17 cellular contexts compared by ENCODE assay signal in genomic region chr14:64930085-64930843, GRCh38. TPM values are rescaled to one million over a fixed set of nuclear protein-coding genes. Genes with fewer than 3 reads are reported as not detected.
DNase-seq lines count a peak whose midpoint lies in the region; ATAC-seq, FAIRE-seq and TF ChIP-seq lines count a peak whose summit lies in the region.
"Had no signal": no experiment of that assay in that cellular context is flagged by ENCODE, and none has a peak within 500 bp of the region (broad histone marks: within the 10 kb centered on the region; RNA-seq: fewer than 3 reads in every experiment).

No MANE protein-coding gene starts in this region.

- no peaks in the 10 kb centered on the region; the same call in none of the 2 replicates for H4K20me1 ChIP-seq in IMR-90 (ENCODE audit: insufficient read depth, low read length)
- no peaks in the 10 kb centered on the region for H4K20me1 ChIP-seq in GM23338 (replicated peaks; ENCODE audit: insufficient read depth)

- H4K8ac ChIP-seq in IMR-90 (ENCODE audit: low read depth in 2 of 2, low read length in 2 of 2), result no peak overlapping the region

- in situ Hi-C loops in IMR-90 (cut with MboI; ENCODE audit: low sequenced_read_pairs), result no loop called here

- no peaks in the 10 kb centered on the region for H3K9me2 ChIP-seq in GM23338 (ENCODE audit: insufficient read depth)

- dilution Hi-C loops in IMR-90 (cut with HindIII; ENCODE audit: low sequenced_read_pairs, unreplicated experiment), result no loop called here

- H2BK5ac ChIP-seq in IMR-90 (ENCODE audit: low read depth, low read length, poor library complexity, severe bottlenecking), result no peak overlapping the region

- H2AK5ac ChIP-seq in IMR-90 (ENCODE audit: low read depth, low read length), result no peak overlapping the region

- peaks cover 18% of the 10 kb centered on the region; the same call in 2 of the 3 replicates for H3K36me3 Mint-ChIP-seq in GM23338 (ENCODE audit: low read depth)

- no peaks in the 10 kb centered on the region for H3K4me1 Mint-ChIP-seq in GM23338

- H3K4me2 ChIP-seq in IMR-90 (ENCODE audit: low read depth, low read length) (no peak overlapping the region), GM23338 (no peak overlapping the region)

- no peak overlapping the region; the same call in 1 of the 2 replicates for H3K18ac ChIP-seq in IMR-90 (ENCODE audit: low read depth, low read length)

- intact Hi-C loops in IMR-90 (cut with micrococcal nuclease), result no loop called here

- H3K4me3 Mint-ChIP-seq in GM23338, result no peak overlapping the region
- H3K4me3 Mint-ChIP-seq: activated T-cell treated with anti-CD3 and anti-CD28 coated beads, Interleukin-2, amount 50 U/mL, for 4 hours; stimulated activated memory B cell treated with anti-CD40 and anti-IgM and Interleukin-4, amounts not matched to agents 10 μg/mL and 1 μg/mL and 100 μg/mL, for 72 hours had no signal

- FAIRE-seq in small intestine (lab: Jason Lieb, UNC), result no peak

- peak; percentile 5 for DNase-seq in AG09319 (ENCODE audit: extremely low read depth, low read depth)
- peak; percentile 33 for DNase-seq in IMR-90
- peak; percentile 17 for DNase-seq in fibroblast of peridontal ligament (ENCODE audit: extremely low read depth)
- DNase-seq in GM23338 (ENCODE audit: low spot score), result no peak
- no peak for DNase-seq in ureter (ENCODE audit: low spot score)
- DNase-seq in putamen (ENCODE audit: low spot score), result no peak
- no peak for DNase-seq in small intestine
- DNase-seq: activated T-cell treated with anti-CD3 and anti-CD28 coated beads, Interleukin-2, amount 50 U/mL, for 4 hours; EL; Karpas-422; NCI-H524 treated with DMSO at 0.1 percent for 48 hours; RPMI8226; stimulated activated CD4-positive, alpha-beta T cell treated with anti-CD3 and anti-CD28 coated beads, Interleukin-4, amount 100 ng/mL, for 1 hour had no signal

- no peak overlapping the region for H3K14ac ChIP-seq in IMR-90 (replicated peaks; ENCODE audit: low read depth, low read length)

- peaks cover 17 to 18% of the 10 kb centered on the region in 2 experiments for H3K79me1 ChIP-seq in IMR-90 (ENCODE audit: low read depth in 1 of 2, low read length in 2 of 2)

- H4K5ac ChIP-seq in IMR-90 (ENCODE audit: low read depth, low read length), result no peak overlapping the region

- TF ChIP-seq RAD21 in IMR-90 (IDR thresholded peaks at IDR 0.05; ENCODE audit: low read length), result no peak

- no peak overlapping the region for H3K27ac Mint-ChIP-seq in GM23338

- H3K56ac ChIP-seq in IMR-90 (ENCODE audit: extremely low read depth, insufficient read depth, low read length), result no peak overlapping the region

- no peak overlapping the region for H2BK120ac ChIP-seq in IMR-90 (ENCODE audit: low read depth, low read length)

- no peak overlapping the region for H2AFZ ChIP-seq in IMR-90 (replicated peaks; ENCODE audit: low read length, poor library complexity)
- H2AFZ ChIP-seq in GM23338, result no peak overlapping the region

- no peak overlapping the region for H3K9ac ChIP-seq in IMR-90 (ENCODE audit: low read depth, low read length)

- no peaks in the 10 kb centered on the region for H3K9me3 Mint-ChIP-seq in GM23338
- H3K9me3 Mint-ChIP-seq: activated T-cell treated with anti-CD3 and anti-CD28 coated beads, Interleukin-2, amount 50 U/mL, for 4 hours; stimulated activated memory B cell treated with anti-CD40 and anti-IgM and Interleukin-4, amounts not matched to agents 10 μg/mL and 1 μg/mL and 100 μg/mL, for 72 hours had no signal

- no TSS peak for BruUV-seq in IMR-90 (replicated peaks; lab: Mats Ljungman, UMichigan)

- CTCF ChIA-PET in IMR-90 (lab: Yijun Ruan, JAX), result no interaction called here

- H3K23ac ChIP-seq in IMR-90 (ENCODE audit: low read depth, low read length), result no peak overlapping the region

- POLR2A ChIA-PET in IMR-90 (lab: Charles Lee; ENCODE audit: unreplicated experiment), result no interaction called here

- H3K27ac ChIP-seq in IMR-90 (ENCODE audit: insufficient read depth, low read length), result no peak overlapping the region
- peak overlapping the region; percentile 34 for H3K27ac ChIP-seq in muscle layer of duodenum (ENCODE audit: low read length)
- H3K27ac ChIP-seq in GM23338 (ENCODE audit: low read depth), result no peak overlapping the region
- H3K27ac ChIP-seq in small intestine (ENCODE audit: low read depth in 1 of 2, low read length in 1 of 2), result no peak overlapping the region

- H3K4me1 ChIP-seq in IMR-90 (ENCODE audit: control insufficient read depth, insufficient read depth, low read length), result no peaks in the 10 kb centered on the region; the same call in 1 of the 2 replicates
- peaks cover 5 to 8% of the 10 kb centered on the region in 2 donors for H3K4me1 ChIP-seq in muscle layer of duodenum (ENCODE audit: control insufficient read depth in 1 of 2, insufficient read depth in 2 of 2, low read length in 2 of 2)
- H3K4me1 ChIP-seq in GM23338 (ENCODE audit: insufficient read depth), result no peaks in the 10 kb centered on the region
- H3K4me1 ChIP-seq in small intestine (ENCODE audit: control insufficient read depth in 2 of 2, insufficient read depth in 1 of 2, low read depth in 1 of 2, low read length in 1 of 2), result peaks cover 2 to 8% of the 10 kb centered on the region in 2 donors

- TF ChIP-seq CTCF in AG09319 (IDR thresholded peaks at IDR 0.05; ENCODE audit: low read depth, low read length), result no peak
- TF ChIP-seq CTCF in IMR-90 (conservative IDR thresholded peaks at IDR 0.05; ENCODE audit: low read depth, low read length), result no peak
- TF ChIP-seq CTCF in GM23338 (conservative IDR thresholded peaks at IDR 0.05; ENCODE audit: low read depth in 2 of 2), result no peak

- H3K4ac ChIP-seq in IMR-90 (ENCODE audit: low read depth, low read length), result no peak overlapping the region

- TF ChIP-seq POLR2A in IMR-90 (IDR thresholded peaks at IDR 0.05; ENCODE audit: low read depth, low read length), result no peak

- H3K79me2 ChIP-seq in GM23338 (replicated peaks; ENCODE audit: insufficient read depth), result no peaks in the 10 kb centered on the region

- no peak overlapping the region for H4K91ac ChIP-seq in IMR-90 (ENCODE audit: insufficient read depth, low read depth, low read length)

- peaks cover 3% of the 10 kb centered on the region; the same call in 1 of the 2 replicates for H3F3A ChIP-seq in GM23338 (replicated peaks; ENCODE audit: low read depth)

- H3K9me3 ChIP-seq in IMR-90 (ENCODE audit: control insufficient read depth, insufficient read depth, low read length) (no peaks in the 10 kb centered on the region), muscle layer of duodenum (ENCODE audit: control insufficient read depth in 1 of 2, low read length in 2 of 2) (no peaks in the 10 kb centered on the region), small intestine (ENCODE audit: control insufficient read depth, low read depth) (no peaks in the 10 kb centered on the region)

- no peak overlapping the region for H2BK20ac ChIP-seq in IMR-90 (ENCODE audit: low read depth, low read length)

- H3K9me1 ChIP-seq in IMR-90 (ENCODE audit: insufficient read depth, low read length), result no peaks in the 10 kb centered on the region; the same call in 1 of the 2 replicates

- peak; percentile 21; the same call in 1 of the 2 replicates for ATAC-seq in IMR-90 (ENCODE audit: low read depth)
- ATAC-seq in GM23338, result no peak
- ATAC-seq: activated T-cell treated with anti-CD3 and anti-CD28 coated beads, Interleukin-2, amount 50 U/mL, for 4 hours; stimulated activated memory B cell treated with anti-CD40 and anti-IgM and Interleukin-4, amounts not matched to agents 10 μg/mL and 1 μg/mL and 100 μg/mL, for 72 hours had no signal

- H3K4me3 ChIP-seq in IMR-90 (ENCODE audit: insufficient read depth, low read depth, low read length), result no peak overlapping the region
- no peak overlapping the region for H3K4me3 ChIP-seq in muscle layer of duodenum (ENCODE audit: low read depth in 1 of 2, low read length in 2 of 2)
- H3K4me3 ChIP-seq in GM23338, result no peak overlapping the region
- H3K4me3 ChIP-seq in small intestine (ENCODE audit: low read depth in 1 of 2, low read length in 2 of 2), result peak overlapping the region in 1 of 2 donors; percentile 1
- H3K4me3 ChIP-seq: lung had no signal

- H3K27me3 Mint-ChIP-seq in GM23338 (ENCODE audit: insufficient read depth, low read depth, poor library complexity), result no peaks in the 10 kb centered on the region
- H3K27me3 Mint-ChIP-seq: stimulated activated memory B cell treated with anti-CD40 and anti-IgM and Interleukin-4, amounts not matched to agents 10 μg/mL and 1 μg/mL and 100 μg/mL, for 72 hours had no signal

- H3K27me3 ChIP-seq in IMR-90 (ENCODE audit: control insufficient read depth, insufficient read depth, low read length) (no peaks in the 10 kb centered on the region), muscle layer of duodenum (ENCODE audit: low read depth, low read length) (no peaks in the 10 kb centered on the region), GM23338 (ENCODE audit: insufficient read depth) (no peaks in the 10 kb centered on the region), small intestine (ENCODE audit: control insufficient read depth in 2 of 2, insufficient read depth in 2 of 2, low read length in 2 of 2) (no peaks in the 10 kb centered on the region)

- no peak overlapping the region for H2BK15ac ChIP-seq in IMR-90 (ENCODE audit: low read depth, low read length)

- no peak overlapping the region for H2AK9ac ChIP-seq in IMR-90 (replicated peaks; ENCODE audit: low read depth, low read length, poor library complexity)

- H3K36me3 ChIP-seq in IMR-90 (ENCODE audit: control insufficient read depth, insufficient read depth, low read length), result peaks cover 12% of the 10 kb centered on the region
- H3K36me3 ChIP-seq in muscle layer of duodenum (ENCODE audit: control insufficient read depth in 1 of 2, insufficient read depth in 2 of 2, low read length in 2 of 2), result peaks cover 17 to 41% of the 10 kb centered on the region in 2 donors
- H3K36me3 ChIP-seq in GM23338 (ENCODE audit: insufficient read depth), result peaks cover 32% of the 10 kb centered on the region
- H3K36me3 ChIP-seq in small intestine (ENCODE audit: control insufficient read depth in 2 of 2, insufficient read depth in 2 of 2, low read length in 2 of 2), result peaks cover 9 to 14% of the 10 kb centered on the region in 2 donors

- WGBS in IMR-90 (ENCODE audit: extremely low coverage in 2 of 2, insufficient read length in 1 of 2), 2 experiments, result 83% methylated on average over 1 of the region's 3 CpGs; no CpG with 5 or more reads in 1 of the 2 experiments
- 45 to 65% (median 57%) methylated on average over 3 of the region's 3 CpGs for WGBS in small intestine, 3 donors

RNA-seq across cellular contexts. Expression of gene GPX2, which starts 12.3 kb away (rescaled TPM):
- total RNA-seq in IMR-90 (2012; rRNA removed) (not detected in 2 replicates), ureter (342 TPM)
- polyA plus RNA-seq in IMR-90 (2012; rRNA removed) (not detected in 2 replicates), GM23338 (2016; fragmentation: Nextera tagmentation; extraction: Ambion mirVana) (0.78 TPM in 2 replicates), small intestine (1,000 to 10,000 TPM in 1 of 3 donors, 10 to 100 TPM in 2; 49.2 to 1,000 (median 58.9) TPM)
- polyA plus RNA-seq in IMR-90 (2012; cell fraction: cytosol; rRNA removed), result not detected in 2 replicates
- polyA plus RNA-seq in IMR-90 (2012; cell fraction: nucleus; rRNA removed; ENCODE audit: low replicate concordance), result 0.30 TPM in 1 of 2 replicates, not detected in the other
- total RNA-seq in GM23338 (2014; rRNA removed; shearing (Covaris generic)), result 1.8 and 2.2 TPM in 2 replicates
- total RNA-seq: posterior vena cava had no signal

RNA-seq across cellular contexts. Expression of gene CHURC1, which starts 16.0 kb away (rescaled TPM):
- total RNA-seq in IMR-90 (2012; rRNA removed), result 38.0 and 51.9 TPM in 2 replicates
- 65.1 and 69.5 TPM in 2 replicates for polyA plus RNA-seq in IMR-90 (2012; rRNA removed)
- 7.7 and 33.2 TPM in 2 replicates for polyA plus RNA-seq in IMR-90 (2012; cell fraction: cytosol; rRNA removed)
- 2.5 and 15.1 TPM in 2 replicates for polyA plus RNA-seq in IMR-90 (2012; cell fraction: nucleus; rRNA removed; ENCODE audit: low replicate concordance)
- total RNA-seq in GM23338 (2014; rRNA removed; shearing (Covaris generic)), result 24.7 and 42.0 TPM in 2 replicates
- 218 and 225 TPM in 2 replicates for polyA plus RNA-seq in GM23338 (2016; fragmentation: Nextera tagmentation; extraction: Ambion mirVana)
- total RNA-seq in ureter, result 57.3 TPM
- 10 to 100 TPM; 25.9 to 37.1 (median 30.8) TPM for polyA plus RNA-seq in small intestine

RNA-seq across cellular contexts. Expression of gene RAB15, which starts 41.9 kb away (rescaled TPM):
- total RNA-seq in IMR-90 (2012; rRNA removed) (3.3 and 3.4 TPM in 2 replicates), ureter (71.4 TPM)
- polyA plus RNA-seq in IMR-90 (2012; rRNA removed) (7.0 and 7.8 TPM in 2 replicates), GM23338 (2016; fragmentation: Nextera tagmentation; extraction: Ambion mirVana) (17.4 and 20.0 TPM in 2 replicates), small intestine (10 to 100 TPM; 12.2 to 47.9 (median 12.5) TPM)
- polyA plus RNA-seq in IMR-90 (2012; cell fraction: cytosol; rRNA removed), result 4.5 and 5.1 TPM in 2 replicates
- polyA plus RNA-seq in IMR-90 (2012; cell fraction: nucleus; rRNA removed; ENCODE audit: low replicate concordance), result 15.7 and 20.4 TPM in 2 replicates
- 43.3 and 47.3 TPM in 2 replicates for total RNA-seq in GM23338 (2014; rRNA removed; shearing (Covaris generic))

RNA-seq across cellular contexts. Expression of gene SPTB, which starts 50.6 kb away (rescaled TPM):
- total RNA-seq in IMR-90 (2012; rRNA removed), result under 0.01 TPM in 2 replicates
- polyA plus RNA-seq in IMR-90 (2012; rRNA removed), result 0.03 and 0.07 TPM in 2 replicates
- 0.01 and 0.03 TPM in 2 replicates for polyA plus RNA-seq in IMR-90 (2012; cell fraction: cytosol; rRNA removed)
- polyA plus RNA-seq in IMR-90 (2012; cell fraction: nucleus; rRNA removed; ENCODE audit: low replicate concordance), result 0.05 and 0.10 TPM in 2 replicates
- 1.9 and 2.4 TPM in 2 replicates for total RNA-seq in GM23338 (2014; rRNA removed; shearing (Covaris generic))
- 0.80 and 1.1 TPM in 2 replicates for polyA plus RNA-seq in GM23338 (2016; fragmentation: Nextera tagmentation; extraction: Ambion mirVana)
- 1.9 TPM for total RNA-seq in ureter
- polyA plus RNA-seq in small intestine, result 1 to 10 TPM in 1 of 3 donors, under 1 TPM in 2; under 0.01 to 1.1 (median 0.27) TPM

RNA-seq across cellular contexts. Expression of gene FNTB, which starts 56.4 kb away (rescaled TPM):
- 8.1 and 9.9 TPM in 2 replicates for total RNA-seq in IMR-90 (2012; rRNA removed)
- polyA plus RNA-seq in IMR-90 (2012; rRNA removed), result 17.8 and 18.5 TPM in 2 replicates
- 11.6 and 15.5 TPM in 2 replicates for polyA plus RNA-seq in IMR-90 (2012; cell fraction: cytosol; rRNA removed)
- polyA plus RNA-seq in IMR-90 (2012; cell fraction: nucleus; rRNA removed; ENCODE audit: low replicate concordance), result 24.1 and 27.4 TPM in 2 replicates
- total RNA-seq in GM23338 (2014; rRNA removed; shearing (Covaris generic)), result 10.7 and 12.5 TPM in 2 replicates
- polyA plus RNA-seq in GM23338 (2016; fragmentation: Nextera tagmentation; extraction: Ambion mirVana), result 7.8 and 8.6 TPM in 2 replicates
- total RNA-seq in ureter, result 28.3 TPM
- polyA plus RNA-seq in small intestine, result 10 to 100 TPM in 1 of 3 donors, 1 to 10 TPM in 2; 6.7 to 10.1 (median 7.3) TPM

Comparison
In these comparisons a context has a peak if more than half of its experiments do, and no peak if none do; other contexts are left out.
1. DNase-seq: peak in AG09319 (single experiment), IMR-90 (single experiment) and fibroblast of peridontal ligament (single experiment); none in GM23338 (single experiment), ureter (single experiment), putamen (single experiment) and small intestine (single experiment).
2. RNA of gene GPX2, which starts 12.3 kb away (total RNA-seq): 342 TPM in ureter (single experiment); 1.8 to 2.2 TPM in GM23338 and not detected in IMR-90; every median in the first group is over 100 times any median in the second.
3. RNA of gene RAB15, which starts 41.9 kb away (total RNA-seq): 71.4 TPM in ureter (single experiment) and 43.3 to 47.3 TPM in GM23338; 3.3 to 3.4 TPM in IMR-90; every median in the first group is over 10 times any median in the second.